ENCODE assay signal across 15 cellular contexts in the genomic region with DNA sequence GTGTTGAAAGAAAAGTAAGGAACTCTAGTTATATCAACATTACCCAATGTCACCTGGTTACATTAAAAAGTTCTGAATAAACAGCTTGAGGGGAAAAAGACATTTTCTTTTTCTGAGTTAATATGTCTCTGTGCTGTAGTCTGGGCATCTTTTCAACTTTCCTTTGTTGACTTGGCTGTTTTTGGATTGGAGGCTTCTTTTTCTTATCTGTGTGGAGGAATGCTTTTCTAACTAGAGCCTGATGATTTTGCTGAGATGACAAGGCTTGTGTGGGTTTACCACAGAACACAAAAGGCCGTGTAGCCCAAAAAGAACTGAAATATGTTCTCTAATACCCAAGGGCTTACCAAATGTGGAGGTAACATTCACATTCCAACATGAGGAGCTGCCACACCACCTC.
DNase-seq lines count a peak whose midpoint lies in the region; ATAC-seq and TF ChIP-seq lines count a peak whose summit lies in the region.
"Had no signal": no experiment of that assay in that cellular context is flagged by ENCODE, and none has a peak within 500 bp of the region (broad histone marks: within the 10 kb centered on the region; RNA-seq: fewer than 3 reads in every experiment).

No MANE protein-coding gene starts in this region.

- H3K36me3 ChIP-seq in smooth muscle cell (ENCODE audit: low read depth) (no peaks in the 10 kb centered on the region), right lobe of liver (no peaks in the 10 kb centered on the region)
- H3K36me3 ChIP-seq: stomach had no signal

- H3K27me3 ChIP-seq in smooth muscle cell (ENCODE audit: low read depth): no peaks in the 10 kb centered on the region
- H3K27me3 ChIP-seq in right lobe of liver: no peaks in the 10 kb centered on the region
- H3K27me3 ChIP-seq: body of pancreas, stomach had no signal

- H3K27ac ChIP-seq in smooth muscle cell (ENCODE audit: low read depth) (peak overlapping the region; percentile 74), right lobe of liver (no peak overlapping the region)
- H3K27ac ChIP-seq: body of pancreas, stomach had no signal

- no peak overlapping the region for H2AFZ ChIP-seq in smooth muscle cell (ENCODE audit: low read depth)

- no peaks in the 10 kb centered on the region for H3K79me2 ChIP-seq in smooth muscle cell (ENCODE audit: low read depth)

- no peak for TF ChIP-seq POLR2A in right lobe of liver (IDR thresholded peaks at IDR 0.05)

- no peaks in the 10 kb centered on the region for H4K20me1 ChIP-seq in smooth muscle cell (ENCODE audit: low read depth)

- H3K4me1 ChIP-seq in smooth muscle cell (ENCODE audit: low read depth) (no peaks in the 10 kb centered on the region), right lobe of liver (no peaks in the 10 kb centered on the region)
- H3K4me1 ChIP-seq: body of pancreas had no signal

- intact Hi-C loops in right lobe of liver (cut with DNase I): no loop called here
- intact Hi-C loops in posterior cingulate gyrus (cut with DNase I): no loop called here

- H3K4me2 ChIP-seq in smooth muscle cell: peak overlapping the region; percentile 61

- H3F3A ChIP-seq in smooth muscle cell (ENCODE audit: low read depth): peaks cover 3% of the 10 kb centered on the region

- no peak for ATAC-seq in GM18870 (IDR thresholded peaks at IDR 0.05; ENCODE audit: unreplicated experiment)
- no peak for ATAC-seq in right lobe of liver
- ATAC-seq: body of pancreas had no signal

- TF ChIP-seq CTCF in smooth muscle cell (IDR thresholded peaks at IDR 0.05; ENCODE audit: borderline replicate concordance, insufficient read depth, poor library complexity, severe bottlenecking): no peak
- TF ChIP-seq CTCF in right lobe of liver (IDR thresholded peaks at IDR 0.05): no peak

- no peak overlapping the region for H3K9ac ChIP-seq in smooth muscle cell (ENCODE audit: low read depth)

- peak; percentile 63 for DNase-seq in GM03348 (ENCODE audit: low spot score)
- peak; percentile 72 for DNase-seq in amniotic epithelial cell (ENCODE audit: low read depth)
- peak; percentile 69 for DNase-seq in fibroblast of peridontal ligament (ENCODE audit: extremely low read depth)
- no peak for DNase-seq in smooth muscle cell (lab: John Stamatoyannopoulos, UW; ENCODE audit: unreplicated experiment)
- no peak for DNase-seq in right lobe of liver
- DNase-seq in posterior cingulate gyrus: no peak
- DNase-seq: activated CD8-positive, alpha-beta memory T cell treated with anti-CD3 and anti-CD28 coated beads for 24 hours; activated effector memory CD4-positive, alpha-beta T cell treated with Interleukin-2 at 50 U/mL for 16 hours; body of pancreas; endodermal cell; GF-D8; NCI-H1436; NCI-H446 treated with DMSO at 0.1 percent for 48 hours; stomach had no signal

- H3K4me3 ChIP-seq in smooth muscle cell (no peak overlapping the region), right lobe of liver (no peak overlapping the region)
- H3K4me3 ChIP-seq: body of pancreas, stomach had no signal

- H3K9me3 ChIP-seq in smooth muscle cell (replicated peaks; ENCODE audit: low read depth): no peaks in the 10 kb centered on the region
- H3K9me3 ChIP-seq in right lobe of liver: no peaks in the 10 kb centered on the region
- H3K9me3 ChIP-seq: body of pancreas, stomach had no signal

- WGBS in smooth muscle cell (ENCODE audit: low lambda C conversion rate): 25% methylated on average over 1 of the region's 1 CpG
- 50% methylated on average over 1 of the region's 1 CpG for WGBS in right lobe of liver (ENCODE audit: insufficient coverage, low coverage, low lambda C conversion rate, missing lambda C conversion rate)

Comparison
In these comparisons a context has a peak if more than half of its experiments do, and no peak if none do; other contexts are left out.
1. DNase-seq: peak in GM03348 (single experiment), amniotic epithelial cell (single experiment) and fibroblast of peridontal ligament (single experiment); none in smooth muscle cell (single experiment), right lobe of liver (0 of 3) and posterior cingulate gyrus (0 of 10).